ENCODE assay signal across 8 cellular contexts in genomic region chr3:28476194-28476593, GRCh38.
DNase-seq lines count a peak whose midpoint lies in the region; ATAC-seq and TF ChIP-seq lines count a peak whose summit lies in the region.

No MANE protein-coding gene starts in this region.

- no peak overlapping the region for H3K27ac Mint-ChIP-seq in progenitor cell of endocrine pancreas
- H3K27ac Mint-ChIP-seq in activated naive CD4-positive, alpha-beta T cell treated with anti-CD3 and anti-CD28 coated beads, Interleukin-2, amount 10 ng/mL, durations not matched to agents 7 days and 5 days: no peak overlapping the region

- H3K9me2 ChIP-seq in OCI-LY7 (ENCODE audit: insufficient read depth, low read length): no peaks in the 10 kb centered on the region

- no peaks in the 10 kb centered on the region for H3K79me2 ChIP-seq in OCI-LY7 (ENCODE audit: insufficient read depth, low read depth, low read length)

- no peaks in the 10 kb centered on the region for H3K4me1 Mint-ChIP-seq in progenitor cell of endocrine pancreas (ENCODE audit: low read depth)
- no peaks in the 10 kb centered on the region for H3K4me1 Mint-ChIP-seq in activated naive CD4-positive, alpha-beta T cell treated with anti-CD3 and anti-CD28 coated beads, Interleukin-2, amount 10 ng/mL, durations not matched to agents 7 days and 5 days

- peaks cover 18% of the 10 kb centered on the region for H3K9me3 Mint-ChIP-seq in progenitor cell of endocrine pancreas (ENCODE audit: low read depth)
- no peaks in the 10 kb centered on the region for H3K9me3 Mint-ChIP-seq in activated naive CD4-positive, alpha-beta T cell treated with anti-CD3 and anti-CD28 coated beads, Interleukin-2, amount 10 ng/mL, durations not matched to agents 7 days and 5 days

- ATAC-seq in HG03378 (IDR thresholded peaks at IDR 0.05; ENCODE audit: unreplicated experiment): peak; percentile 59

- CTCF ChIA-PET in OCI-LY7 (lab: Charles Lee; ENCODE audit: unreplicated experiment): no interaction called here
- CTCF ChIA-PET in activated naive CD4-positive, alpha-beta T cell treated with anti-CD3 and anti-CD28 coated beads, Interleukin-2, amount 10 ng/mL, durations not matched to agents 7 days and 5 days (lab: Charles Lee): interaction anchor here (1.0 to 1.5 kb wide), 2 partner anchors 9 to 821 kb away, joined by 3 read pairs; no protein-coding TSS in a partner anchor

- no peak overlapping the region for H3K27ac ChIP-seq in OCI-LY7 (ENCODE audit: low read depth, low read length, poor library complexity, severe bottlenecking)

- H3K4me1 ChIP-seq in OCI-LY7 (ENCODE audit: insufficient read depth, low read length, poor library complexity, severe bottlenecking): no peaks in the 10 kb centered on the region

- no peak overlapping the region for H3K4me2 ChIP-seq in OCI-LY7 (ENCODE audit: low read length)

- no peaks in the 10 kb centered on the region for H3K27me3 Mint-ChIP-seq in progenitor cell of endocrine pancreas
- H3K27me3 Mint-ChIP-seq in activated naive CD4-positive, alpha-beta T cell treated with anti-CD3 and anti-CD28 coated beads, Interleukin-2, amount 10 ng/mL, durations not matched to agents 7 days and 5 days: no peaks in the 10 kb centered on the region

- peak; percentile 38 for TF ChIP-seq CTCF in GM12874 (IDR thresholded peaks at IDR 0.05; ENCODE audit: insufficient read depth, low read depth, low read length)
- TF ChIP-seq CTCF in OCI-LY7 (conservative IDR thresholded peaks at IDR 0.05; ENCODE audit: low read length): peak; percentile 84
- TF ChIP-seq CTCF in epithelial cell of proximal tubule (conservative IDR thresholded peaks at IDR 0.05; ENCODE audit: low read depth, low read length): peak; percentile 68
- TF ChIP-seq CTCF in progenitor cell of endocrine pancreas (IDR thresholded peaks at IDR 0.05; ENCODE audit: unreplicated experiment): peak; percentile 77

- H3K36me3 ChIP-seq in OCI-LY7 (ENCODE audit: insufficient read depth, low read length): no peaks in the 10 kb centered on the region

- no peak overlapping the region for H2AFZ ChIP-seq in OCI-LY7 (ENCODE audit: low read length)

- POLR2A ChIA-PET in OCI-LY7 (lab: Charles Lee): no interaction called here

- peaks cover 2% of the 10 kb centered on the region for H3K36me3 Mint-ChIP-seq in progenitor cell of endocrine pancreas (ENCODE audit: insufficient read depth)
- H3K36me3 Mint-ChIP-seq in activated naive CD4-positive, alpha-beta T cell treated with anti-CD3 and anti-CD28 coated beads, Interleukin-2, amount 10 ng/mL, durations not matched to agents 7 days and 5 days: no peaks in the 10 kb centered on the region

- no peak overlapping the region for H3K4me3 ChIP-seq in OCI-LY7 (ENCODE audit: low read depth, low read length, poor library complexity, severe bottlenecking)
- no peak overlapping the region for H3K4me3 ChIP-seq in epithelial cell of proximal tubule (ENCODE audit: low read depth, low read length)

- peak; percentile 46 for DNase-seq in A172 (ENCODE audit: low spot score)
- peak; percentile 43 for DNase-seq in OCI-LY7 (ENCODE audit: low spot score)
- peak; percentile 10 for DNase-seq in epithelial cell of proximal tubule (ENCODE audit: low read depth)
- DNase-seq in progenitor cell of endocrine pancreas (ENCODE audit: low spot score, unreplicated experiment): no peak
- no peak for DNase-seq in GM19240 (ENCODE audit: insufficient read length, low spot score)
- no peak for DNase-seq in activated naive CD4-positive, alpha-beta T cell treated with anti-CD3 and anti-CD28 coated beads, Interleukin-2, amount 10 ng/mL, durations not matched to agents 7 days and 5 days

- BruUV-seq in OCI-LY7 (replicated peaks; lab: Mats Ljungman, UMichigan): no TSS peak

- H3K9me3 ChIP-seq in OCI-LY7 (ENCODE audit: low read length): no peaks in the 10 kb centered on the region

- intact Hi-C loops in OCI-LY7 (cut with micrococcal nuclease; ENCODE audit: unreplicated experiment): no loop called here

- no peaks in the 10 kb centered on the region for H4K20me1 ChIP-seq in OCI-LY7 (ENCODE audit: insufficient read depth, low read length)

- no peak overlapping the region for H3K4me3 Mint-ChIP-seq in progenitor cell of endocrine pancreas (ENCODE audit: low read depth)
- no peak overlapping the region for H3K4me3 Mint-ChIP-seq in activated naive CD4-positive, alpha-beta T cell treated with anti-CD3 and anti-CD28 coated beads, Interleukin-2, amount 10 ng/mL, durations not matched to agents 7 days and 5 days

Comparison
In these comparisons a context has a peak if more than half of its experiments do, and no peak if none do; other contexts are left out.
1. DNase-seq: peak in A172 (single experiment), OCI-LY7 (single experiment) and epithelial cell of proximal tubule (single experiment); none in progenitor cell of endocrine pancreas (single experiment), GM19240 (single experiment) and activated naive CD4-positive, alpha-beta T cell treated with anti-CD3 and anti-CD28 coated beads, Interleukin-2, amount 10 ng/mL, durations not matched to agents 7 days and 5 days (single experiment).
2. Peak in every context shown above with its lines, with median percentiles within 50 percentile points of each other: CTCF ChIP-seq.